In genomic region chr15:101702077-101702476, GRCh38 we compare ENCODE assay signal across 17 cellular contexts.
"Had no signal": no experiment of that assay in that cellular context is flagged by ENCODE, and none has a peak within 500 bp of the region (broad histone marks: within the 10 kb centered on the region; RNA-seq: fewer than 3 reads in every experiment).

No MANE protein-coding gene starts in this region.

- DNase-seq: activated CD4-positive, alpha-beta T cell treated with anti-CD3 and anti-CD28 coated beads, Interleukin-2, amount 50 U/mL, for 48 hours; activated effector memory CD4-positive, alpha-beta T cell treated with anti-CD3 and anti-CD28 coated beads, Interleukin-2, amount 50 U/mL, for 16 hours; activated T-cell treated with anti-CD3 and anti-CD28 coated beads, Interleukin-2, amount 50 U/mL, for 1 hour; adrenal gland; colonic mucosa; effector CD4-positive, alpha-beta T cell; gastrocnemius medialis; mammary epithelial cell; naive thymus-derived CD4-positive, alpha-beta T cell; pancreas; stimulated activated CD4-positive, alpha-beta T cell treated with anti-CD3 and anti-CD28 coated beads, Interleukin-1b, Interleukin-23, amount 100 ng/mL, for 48 hours; tibial artery had no signal

- ATAC-seq: activated CD4-positive, CD25-positive, alpha-beta regulatory T cell treated with anti-CD3 and anti-CD28 coated beads, Interleukin-2, amount 50 U/mL, for 24 hours; gastrocnemius medialis; left lobe of liver; naive thymus-derived CD4-positive, alpha-beta T cell; pancreas had no signal

- H3K27me3 ChIP-seq: adrenal gland, colonic mucosa, gastrocnemius medialis, pancreas, tibial artery, vagina had no signal

- H3K4me3 ChIP-seq: adrenal gland, colonic mucosa, gastrocnemius medialis, pancreas, tibial artery, vagina had no signal

- H3K27ac ChIP-seq: adrenal gland, colonic mucosa, gastrocnemius medialis, pancreas, tibial artery, vagina had no signal

- H3K9me3 Mint-ChIP-seq: activated naive CD4-positive, alpha-beta T cell treated with anti-CD3 and anti-CD28 coated beads, Interleukin-2, amount 50 U/mL, for 24 hours; naive thymus-derived CD4-positive, alpha-beta T cell; T-helper 2 cell treated with Interferon-gamma antibody and Interleukin-4, amounts not matched to agents 5 μg/mL and 100 μg/mL, for 36 hours had no signal

- H3K4me1 ChIP-seq: adrenal gland, colonic mucosa, gastrocnemius medialis, pancreas, tibial artery, vagina had no signal

- H3K4me3 Mint-ChIP-seq: activated naive CD4-positive, alpha-beta T cell treated with anti-CD3 and anti-CD28 coated beads, Interleukin-2, amount 50 U/mL, for 24 hours; naive thymus-derived CD4-positive, alpha-beta T cell; T-helper 2 cell treated with Interferon-gamma antibody and Interleukin-4, amounts not matched to agents 5 μg/mL and 100 μg/mL, for 36 hours had no signal

- H3K9me3 ChIP-seq: adrenal gland, colonic mucosa, gastrocnemius medialis, pancreas, tibial artery, vagina had no signal

- H3K27me3 Mint-ChIP-seq: activated naive CD4-positive, alpha-beta T cell treated with anti-CD3 and anti-CD28 coated beads, Interleukin-2, amount 50 U/mL, for 24 hours; naive thymus-derived CD4-positive, alpha-beta T cell had no signal

- H3K27ac Mint-ChIP-seq: T-helper 2 cell treated with Interferon-gamma antibody and Interleukin-4, amounts not matched to agents 5 μg/mL and 100 μg/mL, for 36 hours had no signal
